ENCODE assay signal across 1 cellular context in the genomic region with DNA sequence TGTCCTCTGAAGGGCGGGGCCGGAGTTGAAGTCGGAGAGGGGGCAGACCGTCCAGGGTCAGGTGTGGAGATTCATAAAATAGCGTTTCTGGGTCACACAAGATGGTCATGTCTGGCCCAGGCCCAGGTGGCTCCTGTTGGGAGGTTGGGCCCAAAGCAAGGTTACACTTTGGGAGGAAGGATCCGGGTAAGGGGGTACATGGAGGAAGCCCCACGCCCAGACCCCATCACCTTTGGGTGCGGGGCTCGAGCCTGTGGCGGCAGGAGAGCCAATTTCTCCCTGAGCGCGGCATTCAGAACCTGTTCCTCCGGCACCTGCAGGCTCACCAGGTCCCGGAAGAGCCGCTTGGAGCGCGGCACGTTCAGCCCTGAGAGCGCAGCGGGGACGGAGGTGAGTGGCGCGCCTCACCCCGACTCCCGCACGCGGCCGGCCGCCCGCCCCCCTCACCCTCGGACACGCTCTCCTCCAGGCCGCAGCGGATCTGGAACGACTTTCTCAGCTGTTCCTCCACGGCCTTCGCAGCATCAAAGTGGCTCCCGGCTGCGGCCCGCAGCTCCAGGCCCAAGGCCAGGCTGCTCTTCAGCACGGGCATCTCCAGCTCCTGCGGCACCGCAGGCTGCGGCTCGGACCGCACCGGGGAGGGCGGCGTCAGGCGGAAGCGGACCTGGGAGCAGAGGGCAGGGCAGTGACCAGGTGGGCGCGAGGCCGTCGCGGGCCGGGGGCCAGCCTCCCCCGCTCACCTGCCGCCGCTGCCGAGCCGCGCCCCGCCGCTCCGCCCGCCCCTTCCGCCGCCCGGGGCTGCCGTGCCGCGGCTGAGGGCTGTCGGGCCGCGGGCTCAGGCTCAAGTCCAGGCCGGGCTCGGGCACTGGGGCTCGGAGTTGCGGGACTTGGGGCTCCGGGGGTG.
A peak's percentile ranks its signal among the peaks of the same experiment; 100 is the strongest.
TF ChIP-seq lines count a peak whose summit lies in the region.

No MANE protein-coding gene starts in this region.

TF ChIP-seq in K562, 482 proteins besides CTCF, POLR2A, EP300 and RAD21 (continued from another document and continues in another):
- TF ChIP-seq, protein P1, sequence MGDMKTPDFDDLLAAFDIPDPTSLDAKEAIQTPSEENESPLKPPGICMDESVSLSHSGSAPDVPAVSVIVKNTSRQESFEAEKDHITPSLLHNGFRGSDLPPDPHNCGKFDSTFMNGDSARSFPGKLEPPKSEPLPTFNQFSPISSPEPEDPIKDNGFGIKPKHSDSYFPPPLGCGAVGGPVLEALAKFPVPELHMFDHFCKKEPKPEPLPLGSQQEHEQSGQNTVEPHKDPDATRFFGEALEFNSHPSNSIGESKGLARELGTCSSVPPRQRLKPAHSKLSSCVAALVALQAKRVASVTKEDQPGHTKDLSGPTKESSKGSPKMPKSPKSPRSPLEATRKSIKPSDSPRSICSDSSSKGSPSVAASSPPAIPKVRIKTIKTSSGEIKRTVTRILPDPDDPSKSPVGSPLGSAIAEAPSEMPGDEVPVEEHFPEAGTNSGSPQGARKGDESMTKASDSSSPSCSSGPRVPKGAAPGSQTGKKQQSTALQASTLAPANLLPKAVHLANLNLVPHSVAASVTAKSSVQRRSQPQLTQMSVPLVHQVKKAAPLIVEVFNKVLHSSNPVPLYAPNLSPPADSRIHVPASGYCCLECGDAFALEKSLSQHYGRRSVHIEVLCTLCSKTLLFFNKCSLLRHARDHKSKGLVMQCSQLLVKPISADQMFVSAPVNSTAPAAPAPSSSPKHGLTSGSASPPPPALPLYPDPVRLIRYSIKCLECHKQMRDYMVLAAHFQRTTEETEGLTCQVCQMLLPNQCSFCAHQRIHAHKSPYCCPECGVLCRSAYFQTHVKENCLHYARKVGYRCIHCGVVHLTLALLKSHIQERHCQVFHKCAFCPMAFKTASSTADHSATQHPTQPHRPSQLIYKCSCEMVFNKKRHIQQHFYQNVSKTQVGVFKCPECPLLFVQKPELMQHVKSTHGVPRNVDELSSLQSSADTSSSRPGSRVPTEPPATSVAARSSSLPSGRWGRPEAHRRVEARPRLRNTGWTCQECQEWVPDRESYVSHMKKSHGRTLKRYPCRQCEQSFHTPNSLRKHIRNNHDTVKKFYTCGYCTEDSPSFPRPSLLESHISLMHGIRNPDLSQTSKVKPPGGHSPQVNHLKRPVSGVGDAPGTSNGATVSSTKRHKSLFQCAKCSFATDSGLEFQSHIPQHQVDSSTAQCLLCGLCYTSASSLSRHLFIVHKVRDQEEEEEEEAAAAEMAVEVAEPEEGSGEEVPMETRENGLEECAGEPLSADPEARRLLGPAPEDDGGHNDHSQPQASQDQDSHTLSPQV (IDR thresholded peaks at IDR 0.05): peak; percentile 84
- 0 out of 2 replicates have a peak, but pooled peaks have one; percentile 18 for TF ChIP-seq CC2D1A (IDR thresholded peaks at IDR 0.05)
- peak; percentile 96 for TF ChIP-seq FIP1L1 (IDR thresholded peaks at IDR 0.05; ENCODE audit: low read depth, low read length, poor library complexity, severe bottlenecking)
- TF ChIP-seq SMARCB1 (IDR thresholded peaks at IDR 0.05; ENCODE audit: insufficient read length, low read depth): no peak
- 0 out of 2 replicates have a peak, but pooled peaks have one; percentile 58 for TF ChIP-seq KDM2B (CRISPR knock-in tag; IDR thresholded peaks at IDR 0.05)
- 0 out of 2 replicates have a peak, but pooled peaks have one; percentile 25 for TF ChIP-seq BCOR (IDR thresholded peaks at IDR 0.05)
- TF ChIP-seq TEAD1 (CRISPR knock-in tag; IDR thresholded peaks at IDR 0.05): peak in 1 of 2 experiments; percentile 50; a peak in 1 of 4 replicates
- TF ChIP-seq POLR2B (IDR thresholded peaks at IDR 0.05; ENCODE audit: low read depth, partially characterized antibody): peak; percentile 70
- TF ChIP-seq, protein P2, sequence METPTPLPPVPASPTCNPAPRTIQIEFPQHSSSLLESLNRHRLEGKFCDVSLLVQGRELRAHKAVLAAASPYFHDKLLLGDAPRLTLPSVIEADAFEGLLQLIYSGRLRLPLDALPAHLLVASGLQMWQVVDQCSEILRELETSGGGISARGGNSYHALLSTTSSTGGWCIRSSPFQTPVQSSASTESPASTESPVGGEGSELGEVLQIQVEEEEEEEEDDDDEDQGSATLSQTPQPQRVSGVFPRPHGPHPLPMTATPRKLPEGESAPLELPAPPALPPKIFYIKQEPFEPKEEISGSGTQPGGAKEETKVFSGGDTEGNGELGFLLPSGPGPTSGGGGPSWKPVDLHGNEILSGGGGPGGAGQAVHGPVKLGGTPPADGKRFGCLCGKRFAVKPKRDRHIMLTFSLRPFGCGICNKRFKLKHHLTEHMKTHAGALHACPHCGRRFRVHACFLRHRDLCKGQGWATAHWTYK (CRISPR knock-in tag; IDR thresholded peaks at IDR 0.05): 0 out of 2 replicates have a peak, but pooled peaks have one; percentile 15
- peak; percentile 19; the same call in 1 of the 2 replicates for TF ChIP-seq ZBED1 (IDR thresholded peaks at IDR 0.05)
- 0 out of 2 replicates have a peak, but pooled peaks have one; percentile 20 for TF ChIP-seq CEBPG (CRISPR knock-in tag; IDR thresholded peaks at IDR 0.05)
- TF ChIP-seq CEBPG (tag; conservative IDR thresholded peaks at IDR 0.05 in 1 of 2, IDR thresholded peaks at IDR 0.05 in 1 of 2): no peak
- TF ChIP-seq POLR2G (IDR thresholded peaks at IDR 0.05; ENCODE audit: low read depth, low read length): peak; percentile 74
- peak; percentile 42; the same call in 1 of the 2 replicates for TF ChIP-seq SP1 (CRISPR knock-in tag; IDR thresholded peaks at IDR 0.05)
- TF ChIP-seq CEBPB (tag; IDR thresholded peaks at IDR 0.05): no peak
- peak; percentile 48; the same call in 1 of the 2 replicates for TF ChIP-seq MYC (IDR thresholded peaks at IDR 0.05; ENCODE audit: low read depth, low read length)
- TF ChIP-seq MYC (CRISPR knock-in tag; IDR thresholded peaks at IDR 0.05; ENCODE audit: borderline replicate concordance, low read depth): peak; percentile 86; the same call in 1 of the 2 replicates
- TF ChIP-seq HLTF (IDR thresholded peaks at IDR 0.05): peak; percentile 77; the same call in 1 of the 2 replicates
- TF ChIP-seq, protein P3, sequence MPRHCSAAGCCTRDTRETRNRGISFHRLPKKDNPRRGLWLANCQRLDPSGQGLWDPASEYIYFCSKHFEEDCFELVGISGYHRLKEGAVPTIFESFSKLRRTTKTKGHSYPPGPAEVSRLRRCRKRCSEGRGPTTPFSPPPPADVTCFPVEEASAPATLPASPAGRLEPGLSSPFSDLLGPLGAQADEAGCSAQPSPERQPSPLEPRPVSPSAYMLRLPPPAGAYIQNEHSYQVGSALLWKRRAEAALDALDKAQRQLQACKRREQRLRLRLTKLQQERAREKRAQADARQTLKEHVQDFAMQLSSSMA (CRISPR knock-in tag; IDR thresholded peaks at IDR 0.05): no peak
- TF ChIP-seq, protein P4, sequence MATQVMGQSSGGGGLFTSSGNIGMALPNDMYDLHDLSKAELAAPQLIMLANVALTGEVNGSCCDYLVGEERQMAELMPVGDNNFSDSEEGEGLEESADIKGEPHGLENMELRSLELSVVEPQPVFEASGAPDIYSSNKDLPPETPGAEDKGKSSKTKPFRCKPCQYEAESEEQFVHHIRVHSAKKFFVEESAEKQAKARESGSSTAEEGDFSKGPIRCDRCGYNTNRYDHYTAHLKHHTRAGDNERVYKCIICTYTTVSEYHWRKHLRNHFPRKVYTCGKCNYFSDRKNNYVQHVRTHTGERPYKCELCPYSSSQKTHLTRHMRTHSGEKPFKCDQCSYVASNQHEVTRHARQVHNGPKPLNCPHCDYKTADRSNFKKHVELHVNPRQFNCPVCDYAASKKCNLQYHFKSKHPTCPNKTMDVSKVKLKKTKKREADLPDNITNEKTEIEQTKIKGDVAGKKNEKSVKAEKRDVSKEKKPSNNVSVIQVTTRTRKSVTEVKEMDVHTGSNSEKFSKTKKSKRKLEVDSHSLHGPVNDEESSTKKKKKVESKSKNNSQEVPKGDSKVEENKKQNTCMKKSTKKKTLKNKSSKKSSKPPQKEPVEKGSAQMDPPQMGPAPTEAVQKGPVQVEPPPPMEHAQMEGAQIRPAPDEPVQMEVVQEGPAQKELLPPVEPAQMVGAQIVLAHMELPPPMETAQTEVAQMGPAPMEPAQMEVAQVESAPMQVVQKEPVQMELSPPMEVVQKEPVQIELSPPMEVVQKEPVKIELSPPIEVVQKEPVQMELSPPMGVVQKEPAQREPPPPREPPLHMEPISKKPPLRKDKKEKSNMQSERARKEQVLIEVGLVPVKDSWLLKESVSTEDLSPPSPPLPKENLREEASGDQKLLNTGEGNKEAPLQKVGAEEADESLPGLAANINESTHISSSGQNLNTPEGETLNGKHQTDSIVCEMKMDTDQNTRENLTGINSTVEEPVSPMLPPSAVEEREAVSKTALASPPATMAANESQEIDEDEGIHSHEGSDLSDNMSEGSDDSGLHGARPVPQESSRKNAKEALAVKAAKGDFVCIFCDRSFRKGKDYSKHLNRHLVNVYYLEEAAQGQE (CRISPR knock-in tag; IDR thresholded peaks at IDR 0.05; ENCODE audit: low read depth): no peak; the same call in 1 of the 2 replicates
- TF ChIP-seq SPI1 (IDR thresholded peaks at IDR 0.05; ENCODE audit: borderline replicate concordance, low read depth, low read length): no peak
- TF ChIP-seq RB1 (IDR thresholded peaks at IDR 0.05; ENCODE audit: low read depth): peak; percentile 80; the same call in 1 of the 2 replicates
- TF ChIP-seq, protein P5, sequence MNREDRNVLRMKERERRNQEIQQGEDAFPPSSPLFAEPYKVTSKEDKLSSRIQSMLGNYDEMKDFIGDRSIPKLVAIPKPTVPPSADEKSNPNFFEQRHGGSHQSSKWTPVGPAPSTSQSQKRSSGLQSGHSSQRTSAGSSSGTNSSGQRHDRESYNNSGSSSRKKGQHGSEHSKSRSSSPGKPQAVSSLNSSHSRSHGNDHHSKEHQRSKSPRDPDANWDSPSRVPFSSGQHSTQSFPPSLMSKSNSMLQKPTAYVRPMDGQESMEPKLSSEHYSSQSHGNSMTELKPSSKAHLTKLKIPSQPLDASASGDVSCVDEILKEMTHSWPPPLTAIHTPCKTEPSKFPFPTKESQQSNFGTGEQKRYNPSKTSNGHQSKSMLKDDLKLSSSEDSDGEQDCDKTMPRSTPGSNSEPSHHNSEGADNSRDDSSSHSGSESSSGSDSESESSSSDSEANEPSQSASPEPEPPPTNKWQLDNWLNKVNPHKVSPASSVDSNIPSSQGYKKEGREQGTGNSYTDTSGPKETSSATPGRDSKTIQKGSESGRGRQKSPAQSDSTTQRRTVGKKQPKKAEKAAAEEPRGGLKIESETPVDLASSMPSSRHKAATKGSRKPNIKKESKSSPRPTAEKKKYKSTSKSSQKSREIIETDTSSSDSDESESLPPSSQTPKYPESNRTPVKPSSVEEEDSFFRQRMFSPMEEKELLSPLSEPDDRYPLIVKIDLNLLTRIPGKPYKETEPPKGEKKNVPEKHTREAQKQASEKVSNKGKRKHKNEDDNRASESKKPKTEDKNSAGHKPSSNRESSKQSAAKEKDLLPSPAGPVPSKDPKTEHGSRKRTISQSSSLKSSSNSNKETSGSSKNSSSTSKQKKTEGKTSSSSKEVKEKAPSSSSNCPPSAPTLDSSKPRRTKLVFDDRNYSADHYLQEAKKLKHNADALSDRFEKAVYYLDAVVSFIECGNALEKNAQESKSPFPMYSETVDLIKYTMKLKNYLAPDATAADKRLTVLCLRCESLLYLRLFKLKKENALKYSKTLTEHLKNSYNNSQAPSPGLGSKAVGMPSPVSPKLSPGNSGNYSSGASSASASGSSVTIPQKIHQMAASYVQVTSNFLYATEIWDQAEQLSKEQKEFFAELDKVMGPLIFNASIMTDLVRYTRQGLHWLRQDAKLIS (CRISPR knock-in tag; IDR thresholded peaks at IDR 0.05): peak; percentile 92
- TF ChIP-seq MTA3 (IDR thresholded peaks at IDR 0.05; ENCODE audit: borderline replicate concordance): peak; percentile 33; the same call in 1 of the 2 replicates
- TF ChIP-seq CBFA2T3 (IDR thresholded peaks at IDR 0.05): no peak
- TF ChIP-seq GTF2A2 (tag; IDR thresholded peaks at IDR 0.05): no peak
- peak; percentile 63 for TF ChIP-seq CCNT2 (IDR thresholded peaks at IDR 0.05; ENCODE audit: borderline replicate concordance, extremely low read depth, insufficient read length, low read depth, low read length)
